ENCODE assay signal across 1 cellular context in genomic region chr12:53625946-53626701, GRCh38.
TF ChIP-seq lines count a peak whose summit lies in the region.

Gene ATF7 (minus strand): TSS chr12:53626382. CDS start chr12:53601000, 25,382 bp downstream.

TF ChIP-seq in HepG2, 621 proteins besides CTCF, POLR2A, EP300 and RAD21 (continued from another document and continues in another):
- TF ChIP-seq NR0B2 (CRISPR knock-in tag; IDR thresholded peaks at IDR 0.05) = peak; percentile 36; the same call in 1 of the 2 replicates
- TF ChIP-seq DRAP1 (CRISPR knock-in tag; IDR thresholded peaks at IDR 0.05) = peak; percentile 72
- TF ChIP-seq IRF9 (CRISPR knock-in tag; IDR thresholded peaks at IDR 0.05; ENCODE audit: borderline replicate concordance) = peak; percentile 88; the same call in 1 of the 2 replicates
- TF ChIP-seq POGZ (CRISPR knock-in tag; IDR thresholded peaks at IDR 0.05) = peak; percentile 89
- TF ChIP-seq MBD4 (IDR thresholded peaks at IDR 0.05; ENCODE audit: borderline replicate concordance, low read length) = no peak
- no peak; the same call in 1 of the 2 replicates for TF ChIP-seq ZNF629 (CRISPR knock-in tag; conservative IDR thresholded peaks at IDR 0.05)
- peak; percentile 92; the same call in 1 of the 2 replicates for TF ChIP-seq ZNF710 (CRISPR knock-in tag; IDR thresholded peaks at IDR 0.05; ENCODE audit: borderline replicate concordance)
- peak; percentile 76; the same call in 1 of the 2 replicates for TF ChIP-seq PHF21A (CRISPR knock-in tag; IDR thresholded peaks at IDR 0.05)
- TF ChIP-seq ELK4 (CRISPR knock-in tag; IDR thresholded peaks at IDR 0.05; ENCODE audit: borderline replicate concordance) = no peak
- TF ChIP-seq BCL3 (CRISPR knock-in tag; IDR thresholded peaks at IDR 0.05) = peak; percentile 92
- no peak for TF ChIP-seq TCF7L2 (IDR thresholded peaks at IDR 0.05; ENCODE audit: low read depth, low read length)
- TF ChIP-seq TOE1 (CRISPR knock-in tag; IDR thresholded peaks at IDR 0.05) = no peak
- TF ChIP-seq JUN (CRISPR knock-in tag; IDR thresholded peaks at IDR 0.05) = 0 out of 2 replicates have a peak, but pooled peaks have one; percentile 43
- no peak for TF ChIP-seq CHCHD3 (CRISPR knock-in tag; IDR thresholded peaks at IDR 0.05)
- TF ChIP-seq ZFP62 (CRISPR knock-in tag; IDR thresholded peaks at IDR 0.05) = no peak
- peak; percentile 56; the same call in 1 of the 2 replicates for TF ChIP-seq ZNF276 (CRISPR knock-in tag; IDR thresholded peaks at IDR 0.05; ENCODE audit: low read depth)
- no peak for TF ChIP-seq FUBP1 (CRISPR knock-in tag; IDR thresholded peaks at IDR 0.05; ENCODE audit: borderline replicate concordance)
- no peak for TF ChIP-seq HOXA7 (CRISPR knock-in tag; IDR thresholded peaks at IDR 0.05)
- TF ChIP-seq CREB3 (CRISPR knock-in tag; IDR thresholded peaks at IDR 0.05) = no peak
- TF ChIP-seq ZNF83 (CRISPR knock-in tag; IDR thresholded peaks at IDR 0.05; ENCODE audit: borderline replicate concordance) = no peak
- TF ChIP-seq ZSCAN21 (CRISPR knock-in tag; IDR thresholded peaks at IDR 0.05; ENCODE audit: borderline replicate concordance) = no peak
- no peak for TF ChIP-seq ZBTB21 (CRISPR knock-in tag; IDR thresholded peaks at IDR 0.05)
- TF ChIP-seq POGK (CRISPR knock-in tag; conservative IDR thresholded peaks at IDR 0.05) = no peak
- TF ChIP-seq MAFG (CRISPR knock-in tag; IDR thresholded peaks at IDR 0.05) = no peak
- peak; percentile 75; the same call in 1 of the 2 replicates for TF ChIP-seq MYPOP (CRISPR knock-in tag; IDR thresholded peaks at IDR 0.05)
- peak; percentile 83; the same call in 1 of the 2 replicates for TF ChIP-seq ZMAT3 (CRISPR knock-in tag; conservative IDR thresholded peaks at IDR 0.05)
- no peak for TF ChIP-seq NFE2 (CRISPR knock-in tag; IDR thresholded peaks at IDR 0.05)
- no peak; the same call in 1 of the 2 replicates for TF ChIP-seq KLF12 (CRISPR knock-in tag; IDR thresholded peaks at IDR 0.05; ENCODE audit: borderline replicate concordance)
- TF ChIP-seq ZNF770 (CRISPR knock-in tag; IDR thresholded peaks at IDR 0.05) = peak; percentile 47
- no peak for TF ChIP-seq ZNF256 (CRISPR knock-in tag; conservative IDR thresholded peaks at IDR 0.05)
- TF ChIP-seq ZNF282 (IDR thresholded peaks at IDR 0.05; ENCODE audit: partially characterized antibody) = no peak
- TF ChIP-seq ZNF598 (CRISPR knock-in tag; IDR thresholded peaks at IDR 0.05; ENCODE audit: borderline replicate concordance) = peak; percentile 19; the same call in 1 of the 2 replicates
- TF ChIP-seq NFKB2 (CRISPR knock-in tag; IDR thresholded peaks at IDR 0.05; ENCODE audit: borderline replicate concordance) = no peak; the same call in 1 of the 2 replicates
- peak; percentile 63 for TF ChIP-seq HDAC1 (CRISPR knock-in tag; IDR thresholded peaks at IDR 0.05)
- peak; percentile 85 for TF ChIP-seq SAP130 (CRISPR knock-in tag; IDR thresholded peaks at IDR 0.05; ENCODE audit: low read depth)
- peak; percentile 41; the same call in 1 of the 2 replicates for TF ChIP-seq ZNF101 (CRISPR knock-in tag; IDR thresholded peaks at IDR 0.05; ENCODE audit: borderline replicate concordance, low read depth)
- TF ChIP-seq PRDM15 (CRISPR knock-in tag; IDR thresholded peaks at IDR 0.05) = no peak
- no peak for TF ChIP-seq KLF15 (CRISPR knock-in tag; IDR thresholded peaks at IDR 0.05; ENCODE audit: borderline replicate concordance)
